In genomic region chr12:113227169-113227568, GRCh38 we compare ENCODE assay signal across 15 cellular contexts. TPM values are rescaled to one million over a fixed set of nuclear protein-coding genes. Genes with fewer than 3 reads are reported as not detected.
DNase-seq lines count a peak whose midpoint lies in the region; ATAC-seq and TF ChIP-seq lines count a peak whose summit lies in the region.
"Had no signal": no experiment of that assay in that cellular context is flagged by ENCODE, and none has a peak within 500 bp of the region (broad histone marks: within the 10 kb centered on the region; RNA-seq: fewer than 3 reads in every experiment).

No MANE protein-coding gene starts in this region.

- TF ChIP-seq CTCF in right atrium auricular region (IDR thresholded peaks at IDR 0.05) (no peak), GM10248 (IDR thresholded peaks at IDR 0.05; ENCODE audit: control extremely low read depth, extremely low read depth, low read depth, missing control alignments) (no peak)

- H3K36me3 ChIP-seq in right atrium auricular region (peaks cover 22% of the 10 kb centered on the region), subcutaneous abdominal adipose tissue (ENCODE audit: control insufficient read depth in 5 of 5, insufficient read depth in 5 of 5, low read length in 5 of 5) (peaks cover 0 to 45% (median 36%) of the 10 kb centered on the region in 5 donors)

- CTCF ChIA-PET in GM10248 (lab: Yijun Ruan, JAX) = interaction anchor here (0.8 to 1.0 kb wide), 2 partner anchors 18 to 34 kb away, joined by 3 to 4 read pairs; no protein-coding TSS in a partner anchor

- no peaks in the 10 kb centered on the region for H3K27me3 ChIP-seq in right atrium auricular region
- H3K27me3 ChIP-seq in subcutaneous abdominal adipose tissue (ENCODE audit: control insufficient read depth in 5 of 5, insufficient read depth in 4 of 5, low read length in 5 of 5) = no peaks in the 10 kb centered on the region
- H3K27me3 ChIP-seq: SJCRH30 had no signal

- H3K4me3 ChIP-seq in right atrium auricular region (no peak overlapping the region), subcutaneous abdominal adipose tissue (ENCODE audit: low read depth in 1 of 5, low read length in 5 of 5) (no peak overlapping the region)
- H3K4me3 ChIP-seq: SJCRH30 had no signal

- peak; percentile 11 for DNase-seq in DMS 273 (lab: John Stamatoyannopoulos, UW; ENCODE audit: unreplicated experiment)
- DNase-seq in DMS 273 treated with DMSO at 0.1 percent for 48 hours (lab: John Stamatoyannopoulos, UW) = no peak
- no peak for DNase-seq in right atrium auricular region (ENCODE audit: low spot score)
- DNase-seq in GM10248 (ENCODE audit: extremely low spot score) = no peak
- DNase-seq in NCI-H1105 treated with DMSO at 0.1 percent for 48 hours (lab: John Stamatoyannopoulos, UW) = no peak
- DNase-seq: endodermal cell, NCI-H1436, NCI-H69, SJCRH30 had no signal

- H3K9me3 ChIP-seq in right atrium auricular region = no peaks in the 10 kb centered on the region
- H3K9me3 ChIP-seq in subcutaneous abdominal adipose tissue (ENCODE audit: control insufficient read depth in 5 of 5, low read length in 5 of 5) = no peaks in the 10 kb centered on the region
- H3K9me3 ChIP-seq: SJCRH30 had no signal

- ATAC-seq in GM21825 (IDR thresholded peaks at IDR 0.05; ENCODE audit: unreplicated experiment) = no peak
- ATAC-seq: natural killer cell treated with Interleukin-12 subunit alpha and Interleukin-12 subunit beta and Interleukin-15 and Interleukin-18, amount 100 ng/mL, for 72 hours; sciatic nerve had no signal

- POLR2A ChIA-PET in GM10248 (lab: Yijun Ruan, JAX) = interaction anchor here (0.9 kb wide), 1 partner anchor 41 kb away, joined by 3 read pairs; no protein-coding TSS in a partner anchor

- H3K4me1 ChIP-seq in right atrium auricular region (peaks cover 0 to 86% of the 10 kb centered on the region in 2 donors), subcutaneous abdominal adipose tissue (ENCODE audit: control insufficient read depth in 5 of 5, insufficient read depth in 5 of 5, low read length in 5 of 5) (peaks cover 2 to 77% (median 69%) of the 10 kb centered on the region in 5 donors)

- H3K27ac ChIP-seq in angular gyrus (ENCODE audit: low read depth, low read length) (peak overlapping the region; percentile 44), right atrium auricular region (peak overlapping the region; percentile 83 to 95), subcutaneous abdominal adipose tissue (ENCODE audit: low read depth, low read length) (peak overlapping the region; percentile 72)
- H3K27ac ChIP-seq: 22Rv1, SJCRH30 had no signal

- H3K9ac ChIP-seq in subcutaneous abdominal adipose tissue (ENCODE audit: low read length in 5 of 5) = peak overlapping the region in 2 of 5 donors; percentile 49 to 51

RNA-seq across cellular contexts. Expression of gene TPCN1, which starts 5.9 kb away (rescaled TPM):
- 10 to 100 TPM; 57.3 to 58.7 TPM for total RNA-seq in right atrium auricular region

RNA-seq across cellular contexts. Expression of gene RITA1, which starts 41.6 kb away (rescaled TPM):
- total RNA-seq in right atrium auricular region = 10 to 100 TPM; 18.2 to 25.4 TPM

RNA-seq across cellular contexts. Expression of gene DDX54, which starts 41.9 kb away (rescaled TPM):
- 10 to 100 TPM; 35.1 to 38.0 TPM for total RNA-seq in right atrium auricular region
